9 cellular contexts compared by ENCODE assay signal in genomic region chr15:90597477-90598052, GRCh38.
DNase-seq lines count a peak whose midpoint lies in the region; ATAC-seq, FAIRE-seq and TF ChIP-seq lines count a peak whose summit lies in the region.
"Had no signal": no experiment of that assay in that cellular context is flagged by ENCODE, and none has a peak within 500 bp of the region (broad histone marks: within the 10 kb centered on the region; RNA-seq: fewer than 3 reads in every experiment).

No MANE protein-coding gene starts in this region.

- POLR2A ChIA-PET in activated CD4-positive, alpha-beta T cell treated with anti-CD3 and anti-CD28 coated beads for 36 hours (lab: Charles Lee), result no interaction called here

- H3K27ac Mint-ChIP-seq in activated CD4-positive, alpha-beta T cell treated with anti-CD3 and anti-CD28 coated beads for 36 hours, result peak overlapping the region; percentile 83

- H3K36me3 Mint-ChIP-seq in activated CD4-positive, alpha-beta T cell treated with anti-CD3 and anti-CD28 coated beads for 36 hours (ENCODE audit: low read depth), result peaks cover 30% of the 10 kb centered on the region

- intact Hi-C loops in activated CD4-positive, alpha-beta T cell treated with anti-CD3 and anti-CD28 coated beads for 36 hours (cut with DNase I, micrococcal nuclease), result loop anchor here (5.0 to 10.0 kb wide), 2 partner anchors 55 to 1263 kb away; partner anchors contain the start of gene POLG (in 1 of the 2)

- TF ChIP-seq POLR2A in H54 (IDR thresholded peaks at IDR 0.05; ENCODE audit: low read depth, low read length), result no peak

- peaks cover 76% of the 10 kb centered on the region for H3K4me1 Mint-ChIP-seq in activated CD4-positive, alpha-beta T cell treated with anti-CD3 and anti-CD28 coated beads for 36 hours

- no peak for DNase-seq in activated CD4-positive, alpha-beta T cell treated with anti-CD3 and anti-CD28 coated beads for 36 hours
- no peak for DNase-seq in activated CD4-positive, alpha-beta T cell treated with anti-CD3 and anti-CD28 coated beads, Interleukin-2, amount 50 U/mL, for 48 hours
- DNase-seq in substantia nigra (lab: John Stamatoyannopoulos, UW) (no peak), H54 (ENCODE audit: insufficient read length, low spot score) (no peak), NCI-H748 treated with DMSO at 0.1 percent for 48 hours (lab: John Stamatoyannopoulos, UW) (no peak)

- FAIRE-seq in H54 (lab: Jason Lieb, UNC), result no peak
- FAIRE-seq: A549 had no signal

- H3K27ac ChIP-seq in cingulate gyrus (ENCODE audit: low read depth, low read length), result peak overlapping the region; percentile 86
- peak overlapping the region; percentile 76 for H3K27ac ChIP-seq in substantia nigra (ENCODE audit: low read depth, low read length, poor library complexity, severe bottlenecking)

- peak; percentile 57 for ATAC-seq in activated CD4-positive, alpha-beta T cell treated with anti-CD3 and anti-CD28 coated beads for 36 hours
- ATAC-seq in HG03175 (IDR thresholded peaks at IDR 0.05; ENCODE audit: unreplicated experiment), result peak; percentile 30
- no peak for ATAC-seq in GM21526 (IDR thresholded peaks at IDR 0.05; ENCODE audit: low FRiP score, unreplicated experiment)

- H3K27me3 Mint-ChIP-seq in activated CD4-positive, alpha-beta T cell treated with anti-CD3 and anti-CD28 coated beads for 36 hours, result no peaks in the 10 kb centered on the region

- H3K9me3 Mint-ChIP-seq in activated CD4-positive, alpha-beta T cell treated with anti-CD3 and anti-CD28 coated beads for 36 hours (ENCODE audit: low read depth), result no peaks in the 10 kb centered on the region

- H3K4me3 Mint-ChIP-seq in activated CD4-positive, alpha-beta T cell treated with anti-CD3 and anti-CD28 coated beads for 36 hours, result peak overlapping the region; percentile 27

- CTCF ChIA-PET in activated CD4-positive, alpha-beta T cell treated with anti-CD3 and anti-CD28 coated beads for 36 hours (lab: Charles Lee), result interaction anchor here (0.7 to 1.4 kb wide), 6 partner anchors 10 to 305 kb away, joined by 3 to 5 read pairs (median 4); no protein-coding TSS in a partner anchor
